ENCODE assay signal across 11 cellular contexts in genomic region chr5:157651011-157651611, GRCh38. TPM values are rescaled to one million over a fixed set of nuclear protein-coding genes. Genes with fewer than 3 reads are reported as not detected.
DNase-seq lines count a peak whose midpoint lies in the region; ATAC-seq and TF ChIP-seq lines count a peak whose summit lies in the region.
"Had no signal": no experiment of that assay in that cellular context is flagged by ENCODE, and none has a peak within 500 bp of the region (broad histone marks: within the 10 kb centered on the region; RNA-seq: fewer than 3 reads in every experiment).

No MANE protein-coding gene starts in this region.

- H3K27me3 Mint-ChIP-seq in CD4-positive, CD25-positive, alpha-beta regulatory T cell, result no peaks in the 10 kb centered on the region
- H3K27me3 Mint-ChIP-seq in GM23338 (ENCODE audit: insufficient read depth, low read depth, poor library complexity), result peaks cover 14% of the 10 kb centered on the region
- peaks cover 32% of the 10 kb centered on the region for H3K27me3 Mint-ChIP-seq in endodermal cell (ENCODE audit: insufficient read depth)
- H3K27me3 Mint-ChIP-seq: activated naive CD8-positive, alpha-beta T cell had no signal

- no peak for TF ChIP-seq CTCF in GM23338 (conservative IDR thresholded peaks at IDR 0.05; ENCODE audit: low read depth in 2 of 2)
- TF ChIP-seq CTCF in endodermal cell (conservative IDR thresholded peaks at IDR 0.05), result no peak
- no peak for TF ChIP-seq CTCF in neutrophil (IDR thresholded peaks at IDR 0.05)

- H3K4me1 ChIP-seq in CD4-positive, CD25-positive, alpha-beta regulatory T cell (ENCODE audit: control insufficient read depth, insufficient read depth, low read length, poor library complexity, severe bottlenecking), result peaks cover 6% of the 10 kb centered on the region
- H3K4me1 ChIP-seq in GM23338 (ENCODE audit: insufficient read depth), result no peaks in the 10 kb centered on the region
- no peaks in the 10 kb centered on the region for H3K4me1 ChIP-seq in endodermal cell (ENCODE audit: control insufficient read depth, insufficient read depth, low read length)
- peaks cover 4 to 13% of the 10 kb centered on the region in 2 experiments for H3K4me1 ChIP-seq in neutrophil (ENCODE audit: control insufficient read depth in 1 of 2, insufficient read depth in 1 of 2, low read depth in 1 of 2, low read length in 1 of 2)

- H3K36me3 Mint-ChIP-seq in CD4-positive, CD25-positive, alpha-beta regulatory T cell, result no peaks in the 10 kb centered on the region
- H3K36me3 Mint-ChIP-seq in GM23338 (ENCODE audit: low read depth) (peaks cover 14% of the 10 kb centered on the region), endodermal cell (ENCODE audit: low read depth) (peaks cover 8% of the 10 kb centered on the region)

- 0 out of 2 replicates have a peak, but pooled peaks cover 6% of the 10 kb centered on the region for H3F3A ChIP-seq in GM23338 (replicated peaks; ENCODE audit: low read depth)

- H3K4me3 Mint-ChIP-seq in CD4-positive, CD25-positive, alpha-beta regulatory T cell, result peak overlapping the region in 3 of 4 donors; percentile 15 to 47 (median 28)
- H3K4me3 Mint-ChIP-seq in GM23338 (no peak overlapping the region; the same call in 2 of the 3 replicates), endodermal cell (peak overlapping the region; percentile 37)

- H3K27ac ChIP-seq in CD4-positive, CD25-positive, alpha-beta regulatory T cell (ENCODE audit: insufficient read depth, low read length, poor library complexity, severe bottlenecking), result peak overlapping the region; percentile 41
- no peak overlapping the region for H3K27ac ChIP-seq in GM23338 (ENCODE audit: low read depth)
- H3K27ac ChIP-seq in endodermal cell (ENCODE audit: low read depth, low read length), result no peak overlapping the region
- H3K27ac ChIP-seq in neutrophil, result no peak overlapping the region

- H3K4me1 Mint-ChIP-seq in CD4-positive, CD25-positive, alpha-beta regulatory T cell, result peaks cover 13 to 16% (median 15%) of the 10 kb centered on the region in 4 donors
- no peaks in the 10 kb centered on the region; the same call in 2 of the 3 replicates for H3K4me1 Mint-ChIP-seq in GM23338
- no peaks in the 10 kb centered on the region for H3K4me1 Mint-ChIP-seq in endodermal cell

- H3K9ac ChIP-seq in endodermal cell (ENCODE audit: extremely low read depth, low read length, poor library complexity, severe bottlenecking), result no peak overlapping the region

- H3K9me2 ChIP-seq in GM23338 (ENCODE audit: insufficient read depth), result 0 out of 2 replicates have a peak, but pooled peaks cover 4% of the 10 kb centered on the region

- 88 to 92% methylated on average over 15 to 33 of the region's 33 CpGs for WGBS in endodermal cell (ENCODE audit: insufficient coverage in 1 of 2, insufficient read length in 1 of 2), 2 experiments

- no peaks in the 10 kb centered on the region for H3K79me2 ChIP-seq in GM23338 (replicated peaks; ENCODE audit: insufficient read depth)

- H3K4me2 ChIP-seq in GM23338, result peak overlapping the region; percentile 75

- no peaks in the 10 kb centered on the region for H3K9me3 ChIP-seq in CD4-positive, CD25-positive, alpha-beta regulatory T cell (ENCODE audit: control insufficient read depth in 2 of 2, low read length in 2 of 2)
- H3K9me3 ChIP-seq in endodermal cell (ENCODE audit: control insufficient read depth, low read length) (peaks cover 48% of the 10 kb centered on the region), neutrophil (no peaks in the 10 kb centered on the region)

- no peaks in the 10 kb centered on the region for H4K20me1 ChIP-seq in GM23338 (replicated peaks; ENCODE audit: insufficient read depth)

- no peak overlapping the region for H3K4me3 ChIP-seq in CD4-positive, CD25-positive, alpha-beta regulatory T cell (ENCODE audit: low read depth, low read length)
- H3K4me3 ChIP-seq in GM23338 (peak overlapping the region; percentile 55; the same call in 1 of the 2 replicates), endodermal cell (ENCODE audit: low read length) (no peak overlapping the region), neutrophil (ENCODE audit: low read depth in 1 of 2, low read length in 1 of 2) (peak overlapping the region; percentile 59 to 65)

- ATAC-seq in CD4-positive, CD25-positive, alpha-beta regulatory T cell (ENCODE audit: low read depth in 2 of 2), result no peak
- ATAC-seq in GM23338 (no peak; the same call in 1 of the 3 replicates), GM21447 (IDR thresholded peaks at IDR 0.05; ENCODE audit: unreplicated experiment) (no peak)

- H3K9me3 Mint-ChIP-seq in CD4-positive, CD25-positive, alpha-beta regulatory T cell, result peaks cover 0 to 7% (median 5%) of the 10 kb centered on the region in 7 donors
- H3K9me3 Mint-ChIP-seq in GM23338, result peaks cover 33% of the 10 kb centered on the region
- H3K9me3 Mint-ChIP-seq in endodermal cell, result peaks cover 39% of the 10 kb centered on the region

- H3K27me3 ChIP-seq in CD4-positive, CD25-positive, alpha-beta regulatory T cell (ENCODE audit: control insufficient read depth, insufficient read depth, low read length), result no peaks in the 10 kb centered on the region
- peaks cover 26% of the 10 kb centered on the region for H3K27me3 ChIP-seq in GM23338 (ENCODE audit: insufficient read depth)
- no peaks in the 10 kb centered on the region for H3K27me3 ChIP-seq in endodermal cell (ENCODE audit: control insufficient read depth, insufficient read depth, low read length, poor library complexity, severe bottlenecking)
- peaks cover 14% of the 10 kb centered on the region for H3K27me3 ChIP-seq in neutrophil

- peak overlapping the region in 1 of 3 donors; percentile 80 for H3K27ac Mint-ChIP-seq in CD4-positive, CD25-positive, alpha-beta regulatory T cell
- H3K27ac Mint-ChIP-seq in GM23338 (no peak overlapping the region), endodermal cell (no peak overlapping the region)
- H3K27ac Mint-ChIP-seq: activated naive CD8-positive, alpha-beta T cell had no signal

- H2AFZ ChIP-seq in GM23338, result peak overlapping the region; percentile 78

- H3K36me3 ChIP-seq in CD4-positive, CD25-positive, alpha-beta regulatory T cell (ENCODE audit: control insufficient read depth, insufficient read depth, low read length), result no peaks in the 10 kb centered on the region
- no peaks in the 10 kb centered on the region; the same call in 1 of the 2 replicates for H3K36me3 ChIP-seq in GM23338 (ENCODE audit: insufficient read depth)
- H3K36me3 ChIP-seq in endodermal cell (ENCODE audit: control insufficient read depth, insufficient read depth, low read length), result no peaks in the 10 kb centered on the region
- no peaks in the 10 kb centered on the region for H3K36me3 ChIP-seq in neutrophil

- no peak for DNase-seq in CD4-positive, CD25-positive, alpha-beta regulatory T cell
- DNase-seq in GM23338 (ENCODE audit: low spot score) (no peak), endodermal cell (no peak), NCI-H187 treated with DMSO at 0.1 percent for 48 hours (lab: John Stamatoyannopoulos, UW) (no peak), NAMALWA (ENCODE audit: low spot score) (no peak), DMS114 treated with DMSO at 0.1 percent for 48 hours (lab: John Stamatoyannopoulos, UW; ENCODE audit: unreplicated experiment) (no peak)

TF ChIP-seq in GM23338, 12 proteins besides CTCF, POLR2A, EP300 and RAD21 (continues in another document):
- TF ChIP-seq JUNB (IDR thresholded peaks at IDR 0.05; ENCODE audit: unreplicated experiment) (no peak), ZNF114 (CRISPR knock-in tag; IDR thresholded peaks at IDR 0.05) (no peak), REST (IDR thresholded peaks at IDR 0.05; ENCODE audit: unreplicated experiment) (no peak), POLR2AphosphoS5 (IDR thresholded peaks at IDR 0.05; ENCODE audit: low read depth) (no peak), STAT1 (IDR thresholded peaks at IDR 0.05; ENCODE audit: unreplicated experiment) (no peak), ZNF331 (CRISPR knock-in tag; IDR thresholded peaks at IDR 0.05; ENCODE audit: low read depth) (no peak), CREB1 (CRISPR knock-in tag; IDR thresholded peaks at IDR 0.05; ENCODE audit: low read depth) (no peak), NANOG (IDR thresholded peaks at IDR 0.05; ENCODE audit: borderline replicate concordance) (no peak)

RNA-seq across cellular contexts. Expression of gene SOX30, which starts 1.1 kb away (rescaled TPM):
- not detected for total RNA-seq in CD4-positive, CD25-positive, alpha-beta regulatory T cell
- under 1 TPM; 0.46 to 0.84 (median 0.56) TPM for polyA plus RNA-seq in CD4-positive, CD25-positive, alpha-beta regulatory T cell
- total RNA-seq in GM23338 (2014; rRNA removed; shearing (Covaris generic)), result 1.3 and 1.4 TPM in 2 replicates
- polyA plus RNA-seq in GM23338 (2016; fragmentation: Nextera tagmentation; extraction: Ambion mirVana), result 0.43 and 0.47 TPM in 2 replicates
- under 1 TPM in 1 of 2 donors, not detected in 1; 0.48 TPM for total RNA-seq in endodermal cell
- polyA plus RNA-seq in endodermal cell (2013, experiment 1 of 2), result 0.07 TPM
- 0.12 TPM for polyA plus RNA-seq in endodermal cell (2013, experiment 2 of 2)
- total RNA-seq: temporal lobe had no signal

RNA-seq across cellular contexts. Expression of gene C5orf52, which starts 20.2 kb away (rescaled TPM):
- total RNA-seq in CD4-positive, CD25-positive, alpha-beta regulatory T cell, result not detected
- polyA plus RNA-seq in CD4-positive, CD25-positive, alpha-beta regulatory T cell, result not detected
- not detected in 2 replicates for total RNA-seq in GM23338 (2014; rRNA removed; shearing (Covaris generic))
- not detected in 2 replicates for polyA plus RNA-seq in GM23338 (2016; fragmentation: Nextera tagmentation; extraction: Ambion mirVana)
- not detected for total RNA-seq in endodermal cell
- polyA plus RNA-seq in endodermal cell (2013, experiment 1 of 2), result not detected
- not detected for polyA plus RNA-seq in endodermal cell (2013, experiment 2 of 2)
- total RNA-seq: omental fat pad, temporal lobe had no signal

Comparison
In these comparisons a context has a peak if more than half of its experiments do, and no peak if none do; other contexts are left out.
1. H3K4me3 ChIP-seq: peak in GM23338 (single experiment) and neutrophil (2 of 2); none in CD4-positive, CD25-positive, alpha-beta regulatory T cell (single experiment) and endodermal cell (single experiment).